ENCODE assay signal across 34 cellular contexts in the genomic region with DNA sequence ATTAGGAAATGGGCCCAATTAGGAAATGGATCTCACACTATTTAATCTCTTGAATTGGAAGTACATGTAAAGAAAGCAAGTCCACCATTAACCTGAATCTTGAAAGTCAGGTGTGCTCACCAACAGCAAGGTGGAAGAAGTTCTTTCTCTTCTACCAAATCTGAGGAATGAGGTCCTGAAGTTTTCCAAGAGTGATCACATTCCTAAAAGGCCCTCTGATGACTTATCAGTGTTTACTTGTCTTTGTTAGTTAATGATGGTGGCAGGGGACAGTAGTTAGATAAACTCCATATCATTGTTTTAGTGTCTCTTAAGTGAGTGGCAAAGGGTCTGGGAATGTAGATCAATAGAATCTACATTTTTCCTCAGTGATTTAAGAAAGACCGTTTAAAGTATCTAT.
"Had no signal": no experiment of that assay in that cellular context is flagged by ENCODE, and none has a peak within 500 bp of the region (broad histone marks: within the 10 kb centered on the region; RNA-seq: fewer than 3 reads in every experiment).

No MANE protein-coding gene starts in this region.

- H3K36me3 Mint-ChIP-seq: activated CD4-positive, alpha-beta memory T cell treated with anti-CD3 and anti-CD28 coated beads for 36 hours; activated CD8-positive, alpha-beta memory T cell treated with anti-CD3 and anti-CD28 coated beads, Interleukin-2, amount 10 ng/mL, durations not matched to agents 7 days and 5 days; activated naive CD4-positive, alpha-beta T cell treated with anti-CD3 and anti-CD28 coated beads, Interleukin-2, amount 50 U/mL, for 24 hours; activated naive CD8-positive, alpha-beta T cell treated with anti-CD3 and anti-CD28 coated beads for 36 hours had no signal

- H3K4me3 Mint-ChIP-seq: activated CD4-positive, alpha-beta memory T cell treated with anti-CD3 and anti-CD28 coated beads for 36 hours; activated CD4-positive, alpha-beta T cell treated with anti-CD3 and anti-CD28 coated beads for 36 hours; activated CD4-positive, alpha-beta T cell treated with anti-CD3 and anti-CD28 coated beads, Interleukin-2, amount 10 ng/mL, durations not matched to agents 24 days and 14 days; activated CD8-positive, alpha-beta memory T cell treated with anti-CD3 and anti-CD28 coated beads, Interleukin-2, amount 10 ng/mL, durations not matched to agents 7 days and 5 days; activated CD8-positive, alpha-beta T cell treated with anti-CD3 and anti-CD28 coated beads, Interleukin-2, amount 10 ng/mL, durations not matched to agents 7 days and 5 days; activated naive CD4-positive, alpha-beta T cell treated with anti-CD3 and anti-CD28 coated beads for 36 hours; activated naive CD4-positive, alpha-beta T cell treated with anti-CD3 and anti-CD28 coated beads, Interleukin-2, amount 50 U/mL, for 24 hours; activated naive CD8-positive, alpha-beta T cell treated with anti-CD3 and anti-CD28 coated beads for 36 hours; activated naive CD8-positive, alpha-beta T cell treated with anti-CD3 and anti-CD28 coated beads, Interleukin-2, amount 50 U/mL, for 24 hours; activated T-helper 1 cell treated with anti-CD3 and anti-CD28 coated beads, Interleukin-12 subunit alpha, Interleukin-12 subunit beta, Interleukin-2, Interleukin-4 antibody, amounts not matched to agents 30 ng/mL and 10 ng/mL and 1 ng/mL, durations not matched to agents 14 hours and 24 hours and 36 hours; effector memory CD8-positive, alpha-beta T cell had no signal

- ATAC-seq: activated CD4-positive, alpha-beta T cell treated with anti-CD3 and anti-CD28 coated beads for 36 hours; activated CD8-positive, alpha-beta memory T cell treated with anti-CD3 and anti-CD28 coated beads, Interleukin-2, amount 10 ng/mL, durations not matched to agents 7 days and 5 days; activated CD8-positive, alpha-beta T cell treated with anti-CD3 and anti-CD28 coated beads, Interleukin-2, amount 10 ng/mL, durations not matched to agents 7 days and 5 days; activated naive CD8-positive, alpha-beta T cell treated with anti-CD3 and anti-CD28 coated beads, Interleukin-2, amount 50 U/mL, for 24 hours; body of pancreas; effector memory CD8-positive, alpha-beta T cell; gastroesophageal sphincter; heart right ventricle had no signal

- H3K4me1 ChIP-seq: adrenal gland, body of pancreas, esophagus squamous epithelium, gastroesophageal sphincter, heart right ventricle had no signal

- H2AFZ ChIP-seq: hepatocyte had no signal

- H3K4me1 Mint-ChIP-seq: activated CD4-positive, alpha-beta T cell treated with anti-CD3 and anti-CD28 coated beads for 36 hours; activated CD4-positive, alpha-beta T cell treated with anti-CD3 and anti-CD28 coated beads, Interleukin-2, amount 10 ng/mL, durations not matched to agents 24 days and 14 days; activated CD8-positive, alpha-beta memory T cell treated with anti-CD3 and anti-CD28 coated beads, Interleukin-2, amount 10 ng/mL, durations not matched to agents 7 days and 5 days; activated naive CD4-positive, alpha-beta T cell treated with anti-CD3 and anti-CD28 coated beads, Interleukin-2, amount 50 U/mL, for 24 hours; activated naive CD8-positive, alpha-beta T cell treated with anti-CD3 and anti-CD28 coated beads for 36 hours; activated naive CD8-positive, alpha-beta T cell treated with anti-CD3 and anti-CD28 coated beads, Interleukin-2, amount 50 U/mL, for 24 hours had no signal

- H3K4me2 ChIP-seq: hepatocyte had no signal

- H3K79me2 ChIP-seq: hepatocyte had no signal

- H3K4me3 ChIP-seq: adrenal gland, body of pancreas, esophagus squamous epithelium, gastroesophageal sphincter, heart right ventricle, hepatocyte had no signal

- H3K9me3 ChIP-seq: adrenal gland, body of pancreas, esophagus squamous epithelium, gastroesophageal sphincter, heart right ventricle had no signal

- H3K27ac ChIP-seq: adrenal gland, body of pancreas, epithelial cell of prostate, esophagus squamous epithelium, gastroesophageal sphincter, heart right ventricle, hepatocyte, WERI-Rb-1 had no signal

- H3K36me3 ChIP-seq: adrenal gland, esophagus squamous epithelium, gastroesophageal sphincter, heart right ventricle, WERI-Rb-1 had no signal

- DNase-seq: activated CD4-positive, alpha-beta memory T cell treated with anti-CD3 and anti-CD28 coated beads for 36 hours; activated CD4-positive, alpha-beta T cell treated with anti-CD3 and anti-CD28 coated beads for 36 hours; activated CD4-positive, alpha-beta T cell treated with anti-CD3 and anti-CD28 coated beads, Interleukin-2, amount 10 ng/mL, durations not matched to agents 24 days and 14 days; activated CD4-positive, CD25-positive, alpha-beta regulatory T cell; activated CD4-positive, CD25-positive, alpha-beta regulatory T cell treated with anti-CD3 and anti-CD28 coated beads, Interleukin-2, amount 50 U/mL, for 72 hours; activated CD8-positive, alpha-beta memory T cell treated with anti-CD3 and anti-CD28 coated beads, Interleukin-2, amount 10 ng/mL, durations not matched to agents 7 days and 5 days; activated CD8-positive, alpha-beta memory T cell treated with anti-CD3 and anti-CD28 coated beads, Interleukin-2, amount 50 U/mL, for 4 hours; activated CD8-positive, alpha-beta T cell treated with anti-CD3 and anti-CD28 coated beads, Interleukin-2, amount 10 ng/mL, durations not matched to agents 7 days and 5 days; activated effector memory CD4-positive, alpha-beta T cell treated with anti-CD3 and anti-CD28 coated beads, Interleukin-2, amount 50 U/mL, for 16 hours; activated naive CD4-positive, alpha-beta T cell treated with anti-CD3 and anti-CD28 coated beads for 36 hours; activated naive CD8-positive, alpha-beta T cell treated with anti-CD3 and anti-CD28 coated beads for 36 hours; activated naive CD8-positive, alpha-beta T cell treated with anti-CD3 and anti-CD28 coated beads, Interleukin-2, amount 50 U/mL, for 24 hours; activated T-cell treated with anti-CD3 and anti-CD28 coated beads, Interleukin-2, amount 50 U/mL, for 1 hour; activated T-cell treated with anti-CD3 and anti-CD28 coated beads, Interleukin-2, amount 50 U/mL, for 48 hours; adrenal gland; amygdala; aorta; body of pancreas; caudate nucleus; cortex of kidney; dermis blood vessel endothelial cell; effector CD4-positive, alpha-beta T cell; effector memory CD8-positive, alpha-beta T cell; esophagus squamous epithelium; foreskin melanocyte; heart right ventricle; T-helper 9 cell; WERI-Rb-1 had no signal

- H3K9me3 Mint-ChIP-seq: activated CD4-positive, alpha-beta memory T cell treated with anti-CD3 and anti-CD28 coated beads for 36 hours; activated CD4-positive, alpha-beta T cell treated with anti-CD3 and anti-CD28 coated beads, Interleukin-2, amount 10 ng/mL, durations not matched to agents 24 days and 14 days; activated naive CD4-positive, alpha-beta T cell treated with anti-CD3 and anti-CD28 coated beads for 36 hours; activated naive CD4-positive, alpha-beta T cell treated with anti-CD3 and anti-CD28 coated beads, Interleukin-2, amount 50 U/mL, for 24 hours; activated naive CD8-positive, alpha-beta T cell treated with anti-CD3 and anti-CD28 coated beads for 36 hours; activated naive CD8-positive, alpha-beta T cell treated with anti-CD3 and anti-CD28 coated beads, Interleukin-2, amount 50 U/mL, for 24 hours; activated T-helper 1 cell treated with anti-CD3 and anti-CD28 coated beads, Interleukin-12 subunit alpha, Interleukin-12 subunit beta, Interleukin-2, Interleukin-4 antibody, amounts not matched to agents 30 ng/mL and 10 ng/mL and 1 ng/mL, durations not matched to agents 14 hours and 24 hours and 36 hours; activated T-helper 2 cell treated with anti-CD3 and anti-CD28 coated beads, Interferon-gamma antibody, Interleukin-2, Interleukin-4, amounts not matched to agents 10 μg/mL and 5 μg/mL and 100 μg/mL, durations not matched to agents 14 hours and 24 hours and 36 hours; effector memory CD8-positive, alpha-beta T cell had no signal

- H3K27me3 Mint-ChIP-seq: activated CD4-positive, alpha-beta memory T cell treated with anti-CD3 and anti-CD28 coated beads for 36 hours; activated CD4-positive, alpha-beta T cell treated with anti-CD3 and anti-CD28 coated beads for 36 hours; activated CD8-positive, alpha-beta memory T cell treated with anti-CD3 and anti-CD28 coated beads, Interleukin-2, amount 10 ng/mL, durations not matched to agents 7 days and 5 days; activated naive CD4-positive, alpha-beta T cell treated with anti-CD3 and anti-CD28 coated beads, Interleukin-2, amount 50 U/mL, for 24 hours; activated naive CD8-positive, alpha-beta T cell treated with anti-CD3 and anti-CD28 coated beads for 36 hours; activated naive CD8-positive, alpha-beta T cell treated with anti-CD3 and anti-CD28 coated beads, Interleukin-2, amount 50 U/mL, for 24 hours; effector memory CD8-positive, alpha-beta T cell had no signal

- H3K27ac Mint-ChIP-seq: activated CD4-positive, alpha-beta memory T cell treated with anti-CD3 and anti-CD28 coated beads for 36 hours; activated CD4-positive, alpha-beta T cell treated with anti-CD3 and anti-CD28 coated beads for 36 hours; activated CD4-positive, alpha-beta T cell treated with anti-CD3 and anti-CD28 coated beads, Interleukin-2, amount 10 ng/mL, durations not matched to agents 24 days and 14 days; activated CD8-positive, alpha-beta memory T cell treated with anti-CD3 and anti-CD28 coated beads, Interleukin-2, amount 10 ng/mL, durations not matched to agents 7 days and 5 days; activated CD8-positive, alpha-beta T cell treated with anti-CD3 and anti-CD28 coated beads, Interleukin-2, amount 10 ng/mL, durations not matched to agents 7 days and 5 days; activated naive CD4-positive, alpha-beta T cell treated with anti-CD3 and anti-CD28 coated beads for 36 hours; activated naive CD4-positive, alpha-beta T cell treated with anti-CD3 and anti-CD28 coated beads, Interleukin-2, amount 50 U/mL, for 24 hours; activated naive CD8-positive, alpha-beta T cell treated with anti-CD3 and anti-CD28 coated beads for 36 hours; activated naive CD8-positive, alpha-beta T cell treated with anti-CD3 and anti-CD28 coated beads, Interleukin-2, amount 50 U/mL, for 24 hours; activated T-helper 1 cell treated with anti-CD3 and anti-CD28 coated beads, Interleukin-12 subunit alpha, Interleukin-12 subunit beta, Interleukin-2, Interleukin-4 antibody, amounts not matched to agents 30 ng/mL and 10 ng/mL and 1 ng/mL, durations not matched to agents 14 hours and 24 hours and 36 hours; activated T-helper 2 cell treated with anti-CD3 and anti-CD28 coated beads, Interferon-gamma antibody, Interleukin-2, Interleukin-4, amounts not matched to agents 10 μg/mL and 5 μg/mL and 100 μg/mL, durations not matched to agents 14 hours and 24 hours and 36 hours; effector memory CD8-positive, alpha-beta T cell had no signal

- H3K27me3 ChIP-seq: adrenal gland, body of pancreas, esophagus squamous epithelium, gastroesophageal sphincter, heart right ventricle, hepatocyte had no signal
